Comparison of ENCODE assay signal across 3 cellular contexts in genomic region chr7:112864380-112864779, GRCh38.
"Had no signal": no experiment of that assay in that cellular context is flagged by ENCODE, and none has a peak within 500 bp of the region (broad histone marks: within the 10 kb centered on the region; RNA-seq: fewer than 3 reads in every experiment).

No MANE protein-coding gene starts in this region.

- ATAC-seq: GM12878 had no signal

- DNase-seq: GDM1, GF-D8 had no signal

- H3K4me3 ChIP-seq: GM12878 had no signal
